22 cellular contexts compared by ENCODE assay signal in genomic region chr4:127236875-127237274, GRCh38.
"Had no signal": no experiment of that assay in that cellular context is flagged by ENCODE, and none has a peak within 500 bp of the region (broad histone marks: within the 10 kb centered on the region; RNA-seq: fewer than 3 reads in every experiment).

No MANE protein-coding gene starts in this region.

- H3K9me3 ChIP-seq: esophagus squamous epithelium, gastroesophageal sphincter, heart left ventricle, psoas muscle, suprapubic skin, transverse colon, vagina had no signal

- DNase-seq: activated CD4-positive, alpha-beta memory T cell treated with anti-CD3 and anti-CD28 coated beads for 36 hours; activated CD4-positive, alpha-beta T cell treated with anti-CD3 and anti-CD28 coated beads for 4 hours; activated gamma-delta T cell treated with Interleukin-2 at 50 U/mL for 16 hours; activated T-cell treated with anti-CD3 and anti-CD28 coated beads for 4 hours; effector memory CD4-positive, alpha-beta T cell; esophagus squamous epithelium; heart left ventricle; kidney; psoas muscle; right cardiac atrium; transverse colon had no signal

- H3K4me1 ChIP-seq: esophagus squamous epithelium, gastroesophageal sphincter, heart left ventricle, neural progenitor cell, psoas muscle, suprapubic skin, transverse colon, vagina had no signal

- H3K4me3 Mint-ChIP-seq: activated CD4-positive, alpha-beta memory T cell treated with anti-CD3 and anti-CD28 coated beads for 36 hours; activated naive CD8-positive, alpha-beta T cell; activated T-helper 1 cell treated with anti-CD3 and anti-CD28 coated beads, Interleukin-12 subunit alpha, Interleukin-12 subunit beta, Interleukin-2, Interleukin-4 antibody, amounts not matched to agents 30 ng/mL and 10 ng/mL and 1 ng/mL, durations not matched to agents 14 hours and 24 hours and 36 hours; dendritic cell treated with granulocyte-macrophage colony-stimulating factor and Interleukin-4, amounts not matched to agents 40 ng/mL and 50 ng/mL, for 4 days; neural progenitor cell; stimulated activated naive CD8-positive, alpha-beta T cell treated with anti-CD3 and anti-CD28 coated beads, Interleukin-15, Interleukin-2, amounts not matched to agents 100 ng/mL and 50 ng/mL, for 24 hours; WTC11 had no signal

- H3K27ac ChIP-seq: esophagus squamous epithelium, gastroesophageal sphincter, heart left ventricle, neural progenitor cell, psoas muscle, suprapubic skin, transverse colon, vagina had no signal

- H3K9me3 Mint-ChIP-seq: activated CD4-positive, alpha-beta memory T cell treated with anti-CD3 and anti-CD28 coated beads for 36 hours; dendritic cell treated with granulocyte-macrophage colony-stimulating factor and Interleukin-4, amounts not matched to agents 40 ng/mL and 50 ng/mL, for 4 days; neural progenitor cell; stimulated activated naive CD8-positive, alpha-beta T cell treated with anti-CD3 and anti-CD28 coated beads, Interleukin-15, Interleukin-2, amounts not matched to agents 100 ng/mL and 50 ng/mL, for 24 hours; WTC11 had no signal

- H3K27me3 ChIP-seq: esophagus squamous epithelium, gastroesophageal sphincter, heart left ventricle, neural progenitor cell, suprapubic skin, transverse colon, vagina had no signal

- H3K4me1 Mint-ChIP-seq: neural progenitor cell had no signal

- H3K4me3 ChIP-seq: esophagus squamous epithelium, gastroesophageal sphincter, heart left ventricle, neural progenitor cell, psoas muscle, skin epidermis, suprapubic skin, transverse colon, vagina had no signal

- H3K27ac Mint-ChIP-seq: activated CD4-positive, alpha-beta memory T cell treated with anti-CD3 and anti-CD28 coated beads for 36 hours; activated naive CD8-positive, alpha-beta T cell; activated T-helper 1 cell treated with anti-CD3 and anti-CD28 coated beads, Interleukin-12 subunit alpha, Interleukin-12 subunit beta, Interleukin-2, Interleukin-4 antibody, amounts not matched to agents 30 ng/mL and 10 ng/mL and 1 ng/mL, durations not matched to agents 14 hours and 24 hours and 36 hours; dendritic cell treated with granulocyte-macrophage colony-stimulating factor and Interleukin-4, amounts not matched to agents 40 ng/mL and 50 ng/mL, for 4 days; neural progenitor cell; stimulated activated naive CD8-positive, alpha-beta T cell treated with anti-CD3 and anti-CD28 coated beads, Interleukin-15, Interleukin-2, amounts not matched to agents 100 ng/mL and 50 ng/mL, for 24 hours; WTC11 had no signal

- H3K27me3 Mint-ChIP-seq: activated CD4-positive, alpha-beta memory T cell treated with anti-CD3 and anti-CD28 coated beads for 36 hours; activated naive CD8-positive, alpha-beta T cell; dendritic cell treated with granulocyte-macrophage colony-stimulating factor and Interleukin-4, amounts not matched to agents 40 ng/mL and 50 ng/mL, for 4 days; stimulated activated naive CD8-positive, alpha-beta T cell treated with anti-CD3 and anti-CD28 coated beads, Interleukin-15, Interleukin-2, amounts not matched to agents 100 ng/mL and 50 ng/mL, for 24 hours had no signal

- H3K36me3 Mint-ChIP-seq: activated CD4-positive, alpha-beta memory T cell treated with anti-CD3 and anti-CD28 coated beads for 36 hours; activated naive CD8-positive, alpha-beta T cell; neural progenitor cell; WTC11 had no signal

- ATAC-seq: gastroesophageal sphincter, heart left ventricle, left lobe of liver, psoas muscle, right cardiac atrium, WTC11 had no signal

- H3K36me3 ChIP-seq: esophagus squamous epithelium, gastroesophageal sphincter, heart left ventricle, neural progenitor cell, suprapubic skin, transverse colon, vagina had no signal
